33 cellular contexts compared by ENCODE assay signal in genomic region chr17:71878998-71879397, GRCh38.
DNase-seq lines count a peak whose midpoint lies in the region; ATAC-seq, FAIRE-seq and TF ChIP-seq lines count a peak whose summit lies in the region.
"Had no signal": no experiment of that assay in that cellular context is flagged by ENCODE, and none has a peak within 500 bp of the region (broad histone marks: within the 10 kb centered on the region; RNA-seq: fewer than 3 reads in every experiment).

No MANE protein-coding gene starts in this region.

- WGBS in HepG2 (ENCODE audit: low lambda C conversion rate), result 1% methylated on average over 4 of the region's 4 CpGs
- WGBS in right lobe of liver (ENCODE audit: insufficient coverage, low coverage, low lambda C conversion rate, missing lambda C conversion rate), result 80% methylated on average over 4 of the region's 4 CpGs
- WGBS in A549 (ENCODE audit: missing lambda C conversion rate), result 21% methylated on average over 4 of the region's 4 CpGs
- no CpG with 5 or more reads among the region's 4 CpGs for WGBS in IMR-90 (ENCODE audit: extremely low coverage in 2 of 2, insufficient read length in 1 of 2), 2 experiments
- WGBS in K562 (ENCODE audit: insufficient coverage, low coverage, missing lambda C conversion rate), result 0% methylated on average over 4 of the region's 4 CpGs

- TF ChIP-seq RAD21 in HepG2 (CRISPR knock-in tag; IDR thresholded peaks at IDR 0.05) (no peak), A549 (conservative IDR thresholded peaks at IDR 0.05 in 1 of 2, IDR thresholded peaks at IDR 0.05 in 1 of 2) (no peak), IMR-90 (IDR thresholded peaks at IDR 0.05; ENCODE audit: low read length) (no peak), K562 (CRISPR knock-in tag; conservative IDR thresholded peaks at IDR 0.05 in 1 of 2, IDR thresholded peaks at IDR 0.05 in 1 of 2) (no peak)

- H3K4me3 ChIP-seq in HepG2 (replicated peaks in 1 of 3; ENCODE audit: insufficient read depth in 1 of 3, low read depth in 2 of 3, low read length in 3 of 3) (no peak overlapping the region), right lobe of liver (no peak overlapping the region), A549 (no peak overlapping the region), IMR-90 (ENCODE audit: insufficient read depth, low read depth, low read length) (no peak overlapping the region), K562 (no peak overlapping the region)
- H3K4me3 ChIP-seq: BLaER1; BLaER1 treated with 17β-estradiol and CSF1 and Interleukin-3, amounts not matched to agents 10 nM and 100 nM had no signal

- H3K9me1 ChIP-seq in IMR-90 (ENCODE audit: insufficient read depth, low read length) (no peaks in the 10 kb centered on the region), K562 (ENCODE audit: control insufficient read depth, insufficient read depth, low read length) (no peaks in the 10 kb centered on the region)

- POLR2A ChIA-PET in HepG2 (lab: Yijun Ruan, JAX), result no interaction called here
- POLR2A ChIA-PET in A549 (lab: Yijun Ruan, JAX), result no interaction called here
- POLR2A ChIA-PET in IMR-90 (lab: Charles Lee; ENCODE audit: unreplicated experiment), result no interaction called here
- POLR2A ChIA-PET in K562 (lab: Yijun Ruan, JAX), result no interaction called here

- DNase-seq in HepG2 (ENCODE audit: low spot score) (no peak), right lobe of liver (no peak), A549 (ENCODE audit: low read depth in 1 of 2, low spot score in 1 of 2) (no peak), IMR-90 (no peak), K562 (ENCODE audit: extremely low read depth in 1 of 4, low spot score in 3 of 4) (no peak), SIG-M5 treated with dmso at 0.1 percent for 504 hours (lab: John Stamatoyannopoulos, UW; ENCODE audit: unreplicated experiment) (no peak), RPMI8226 (no peak), NCI-H128 (lab: John Stamatoyannopoulos, UW; ENCODE audit: unreplicated experiment) (no peak)
- DNase-seq: 8988T; ACHN; AML-193; BE2C; C1 segment of cervical spinal cord; Caco-2; Calu3; CD4-positive, alpha-beta memory T cell; CD4-positive, alpha-beta T cell; CD4-positive, CD25-positive, alpha-beta regulatory T cell; CD8-positive, alpha-beta memory T cell; CD8-positive, alpha-beta T cell; COR-L47; DMS 273 treated with DMSO at 0.1 percent for 48 hours; DMS153; DMS53; DMS79; DMS79 treated with DMSO at 0.1 percent for 48 hours; DND-41; EL had no signal

- H4K8ac ChIP-seq in IMR-90 (ENCODE audit: low read depth in 2 of 2, low read length in 2 of 2), result no peak overlapping the region

- no peak overlapping the region for H2BK120ac ChIP-seq in IMR-90 (ENCODE audit: low read depth, low read length)

- no peaks in the 10 kb centered on the region for H3K79me1 ChIP-seq in IMR-90 (ENCODE audit: low read depth in 1 of 2, low read length in 2 of 2)

- ATAC-seq in HepG2 (no peak), right lobe of liver (no peak), A549 (no peak), IMR-90 (ENCODE audit: low read depth) (no peak), K562 (no peak)
- ATAC-seq: CD8-positive, alpha-beta T cell had no signal

- no peak overlapping the region for H2AK5ac ChIP-seq in IMR-90 (ENCODE audit: low read depth, low read length)

- H3K27me3 ChIP-seq in HepG2 (ENCODE audit: control insufficient read depth in 1 of 2, insufficient read depth in 2 of 2, low read length in 2 of 2), result no peaks in the 10 kb centered on the region
- no peaks in the 10 kb centered on the region for H3K27me3 ChIP-seq in right lobe of liver
- H3K27me3 ChIP-seq in IMR-90 (ENCODE audit: control insufficient read depth, insufficient read depth, low read length), result no peaks in the 10 kb centered on the region
- H3K27me3 ChIP-seq in K562 (ENCODE audit: control insufficient read depth in 2 of 2, insufficient read depth in 2 of 2, low read length in 2 of 2), result no peaks in the 10 kb centered on the region
- H3K27me3 ChIP-seq: BE2C; BLaER1; BLaER1 treated with 17β-estradiol and CSF1 and Interleukin-3, amounts not matched to agents 10 nM and 100 nM had no signal

- TF ChIP-seq CTCF in HepG2 (CRISPR knock-in tag; IDR thresholded peaks at IDR 0.05) (no peak), right lobe of liver (IDR thresholded peaks at IDR 0.05) (no peak), A549 (IDR thresholded peaks at IDR 0.05) (no peak), IMR-90 (conservative IDR thresholded peaks at IDR 0.05; ENCODE audit: low read depth, low read length) (no peak), K562 (IDR thresholded peaks at IDR 0.05 in 2 of 3, conservative IDR thresholded peaks at IDR 0.05 in 1 of 3; ENCODE audit: insufficient read depth in 2 of 3, low read depth in 1 of 3, low read length in 3 of 3) (no peak)

- in situ Hi-C loops in HepG2 (cut with HindIII; ENCODE audit: extremely low pct_ligation_motif_present, low pct_unique_long_range_greater_than_20kb), result no loop called here
- in situ Hi-C loops in IMR-90 (cut with MboI; ENCODE audit: low sequenced_read_pairs), result no loop called here
- in situ Hi-C loops in K562 (cut with MboI), result no loop called here

- no peak overlapping the region for H3K18ac ChIP-seq in IMR-90 (ENCODE audit: low read depth, low read length)

- H2BK5ac ChIP-seq in IMR-90 (ENCODE audit: low read depth, low read length, poor library complexity, severe bottlenecking), result no peak overlapping the region

- no peak overlapping the region for H3K4ac ChIP-seq in IMR-90 (ENCODE audit: low read depth, low read length)

- no peaks in the 10 kb centered on the region for H3K9me3 ChIP-seq in HepG2 (ENCODE audit: low read length)
- H3K9me3 ChIP-seq in right lobe of liver, result no peaks in the 10 kb centered on the region
- no peaks in the 10 kb centered on the region for H3K9me3 ChIP-seq in A549
- no peaks in the 10 kb centered on the region for H3K9me3 ChIP-seq in IMR-90 (ENCODE audit: control insufficient read depth, insufficient read depth, low read length)
- no peaks in the 10 kb centered on the region for H3K9me3 ChIP-seq in K562 (replicated peaks; ENCODE audit: control insufficient read depth, insufficient read depth, low read depth, low read length)
- H3K9me3 ChIP-seq: BE2C; BLaER1; BLaER1 treated with 17β-estradiol and CSF1 and Interleukin-3, amounts not matched to agents 10 nM and 100 nM; Caco-2 had no signal

- H2AFZ ChIP-seq in HepG2 (ENCODE audit: low read length) (no peak overlapping the region), IMR-90 (replicated peaks; ENCODE audit: low read length, poor library complexity) (no peak overlapping the region), K562 (ENCODE audit: low read depth, low read length) (no peak overlapping the region)

- TF ChIP-seq POLR2A in HepG2 (IDR thresholded peaks at IDR 0.05; ENCODE audit: insufficient read depth in 1 of 2, low read depth in 2 of 2, low read length in 2 of 2), result no peak
- TF ChIP-seq POLR2A in right lobe of liver (IDR thresholded peaks at IDR 0.05), result no peak
- no peak for TF ChIP-seq POLR2A in A549 (IDR thresholded peaks at IDR 0.05; ENCODE audit: low read length)
- TF ChIP-seq POLR2A in IMR-90 (IDR thresholded peaks at IDR 0.05; ENCODE audit: low read depth, low read length), result no peak
- no peak for TF ChIP-seq POLR2A in K562 (conservative IDR thresholded peaks at IDR 0.05)

- BruUV-seq in HepG2 (replicated peaks; lab: Mats Ljungman, UMichigan) (no TSS peak), IMR-90 (replicated peaks; lab: Mats Ljungman, UMichigan) (no TSS peak), K562 (replicated peaks; lab: Mats Ljungman, UMichigan) (no TSS peak)

- H3K23ac ChIP-seq in IMR-90 (ENCODE audit: low read depth, low read length), result no peak overlapping the region

- dilution Hi-C loops in IMR-90 (cut with HindIII; ENCODE audit: low sequenced_read_pairs, unreplicated experiment), result no loop called here

- no peak overlapping the region for H2BK15ac ChIP-seq in IMR-90 (ENCODE audit: low read depth, low read length)

- H3K14ac ChIP-seq in IMR-90 (replicated peaks; ENCODE audit: low read depth, low read length), result no peak overlapping the region

- H4K91ac ChIP-seq in IMR-90 (ENCODE audit: insufficient read depth, low read depth, low read length), result no peak overlapping the region

- CTCF ChIA-PET in HepG2 (lab: Yijun Ruan, JAX; ENCODE audit: low intra/inter-chr PET ratio, low total read pairs), result no interaction called here
- CTCF ChIA-PET in A549 (lab: Yijun Ruan, JAX), result interaction anchor here (0.6 to 0.7 kb wide), 2 partner anchors 57 to 126 kb away, joined by 3 read pairs; no protein-coding TSS in a partner anchor
- CTCF ChIA-PET in IMR-90 (lab: Yijun Ruan, JAX), result interaction anchor here (0.7 kb wide), 1 partner anchor 656 kb away, joined by 3 read pairs; no protein-coding TSS in a partner anchor
- CTCF ChIA-PET in K562 (lab: Yijun Ruan, JAX; ENCODE audit: low intra/inter-chr PET ratio), result no interaction called here

- FAIRE-seq in HepG2 (lab: Jason Lieb, UNC) (no peak), A549 (lab: Jason Lieb, UNC) (no peak), K562 (lab: Jason Lieb, UNC) (no peak)
- FAIRE-seq: D721Med had no signal

- H2AK9ac ChIP-seq in IMR-90 (replicated peaks; ENCODE audit: low read depth, low read length, poor library complexity), result no peak overlapping the region

- no peak overlapping the region for H2BK20ac ChIP-seq in IMR-90 (ENCODE audit: low read depth, low read length)

- no peaks in the 10 kb centered on the region for H4K20me1 ChIP-seq in HepG2 (ENCODE audit: insufficient read depth, low read length)
- no peaks in the 10 kb centered on the region for H4K20me1 ChIP-seq in IMR-90 (ENCODE audit: insufficient read depth, low read length)
- no peaks in the 10 kb centered on the region for H4K20me1 ChIP-seq in K562 (replicated peaks; ENCODE audit: control insufficient read depth, insufficient read depth, low read length)
- H4K20me1 ChIP-seq: BLaER1; BLaER1 treated with 17β-estradiol and CSF1 and Interleukin-3, amounts not matched to agents 10 nM and 100 nM had no signal

- H3K27ac ChIP-seq in HepG2 (ENCODE audit: extremely low read length, insufficient read depth, low read length) (no peak overlapping the region), right lobe of liver (no peak overlapping the region), A549 (no peak overlapping the region), IMR-90 (ENCODE audit: insufficient read depth, low read length) (no peak overlapping the region), K562 (ENCODE audit: extremely low read depth, low read depth, low read length) (no peak overlapping the region)
- H3K27ac ChIP-seq: 22Rv1; BLaER1; BLaER1 treated with 17β-estradiol and CSF1 and Interleukin-3, amounts not matched to agents 10 nM and 100 nM; C4-2B had no signal

- no peak for TF ChIP-seq EP300 in HepG2 (IDR thresholded peaks at IDR 0.05; ENCODE audit: low read depth in 2 of 2, low read length in 2 of 2)
- TF ChIP-seq EP300 in HepG2 (CRISPR knock-in tag; IDR thresholded peaks at IDR 0.05; ENCODE audit: borderline replicate concordance), result no peak
- no peak for TF ChIP-seq EP300 in A549 (IDR thresholded peaks at IDR 0.05)
- no peak for TF ChIP-seq EP300 in K562 (IDR thresholded peaks at IDR 0.05; ENCODE audit: low read length)

- intact Hi-C loops in HepG2 (cut with micrococcal nuclease; ENCODE audit: unreplicated experiment) (no loop called here), right lobe of liver (cut with DNase I) (no loop called here), IMR-90 (cut with micrococcal nuclease) (no loop called here), K562 (cut with micrococcal nuclease) (no loop called here)

- H3K4me1 ChIP-seq in HepG2 (ENCODE audit: insufficient read depth, low read length) (no peaks in the 10 kb centered on the region), right lobe of liver (no peaks in the 10 kb centered on the region), A549 (no peaks in the 10 kb centered on the region), IMR-90 (ENCODE audit: control insufficient read depth, insufficient read depth, low read length) (no peaks in the 10 kb centered on the region), K562 (replicated peaks in 1 of 2; ENCODE audit: control insufficient read depth in 2 of 2, insufficient read depth in 2 of 2, low read length in 2 of 2) (no peaks in the 10 kb centered on the region)
- H3K4me1 ChIP-seq: BE2C, BLaER1, Caco-2 had no signal

- H3K4me2 ChIP-seq in HepG2 (ENCODE audit: low read depth, low read length), result no peak overlapping the region
- H3K4me2 ChIP-seq in A549, result no peak overlapping the region
- no peak overlapping the region for H3K4me2 ChIP-seq in IMR-90 (ENCODE audit: low read depth, low read length)
- no peak overlapping the region for H3K4me2 ChIP-seq in K562 (ENCODE audit: insufficient read depth, low read length)
- H3K4me2 ChIP-seq: BLaER1; BLaER1 treated with 17β-estradiol and CSF1 and Interleukin-3, amounts not matched to agents 10 nM and 100 nM had no signal

- no peak overlapping the region for H3K56ac ChIP-seq in IMR-90 (ENCODE audit: extremely low read depth, insufficient read depth, low read length)

- H3K79me2 ChIP-seq in HepG2 (ENCODE audit: insufficient read depth, low read length) (no peaks in the 10 kb centered on the region), K562 (ENCODE audit: control insufficient read depth, insufficient read depth, low read length) (no peaks in the 10 kb centered on the region)

- no peaks in the 10 kb centered on the region for H3K36me3 ChIP-seq in HepG2 (replicated peaks in 1 of 2; ENCODE audit: control insufficient read depth in 1 of 2, insufficient read depth in 2 of 2, low read length in 2 of 2)
- H3K36me3 ChIP-seq in right lobe of liver, result no peaks in the 10 kb centered on the region
- no peaks in the 10 kb centered on the region for H3K36me3 ChIP-seq in IMR-90 (ENCODE audit: control insufficient read depth, insufficient read depth, low read length)
- H3K36me3 ChIP-seq in K562 (ENCODE audit: control insufficient read depth, insufficient read depth, low read length), result no peaks in the 10 kb centered on the region
- H3K36me3 ChIP-seq: BE2C; BLaER1; BLaER1 treated with 17β-estradiol and CSF1 and Interleukin-3, amounts not matched to agents 10 nM and 100 nM had no signal

- no peak overlapping the region for H4K5ac ChIP-seq in IMR-90 (ENCODE audit: low read depth, low read length)

- H3K9ac ChIP-seq in HepG2 (ENCODE audit: insufficient read depth, low read depth, low read length), result no peak overlapping the region
- H3K9ac ChIP-seq in IMR-90 (ENCODE audit: low read depth, low read length), result no peak overlapping the region
- no peak overlapping the region for H3K9ac ChIP-seq in K562 (ENCODE audit: insufficient read depth in 1 of 2, low read depth in 2 of 2, low read length in 2 of 2)
- H3K9ac ChIP-seq: BLaER1; BLaER1 treated with 17β-estradiol and CSF1 and Interleukin-3, amounts not matched to agents 10 nM and 100 nM had no signal

Comparison
In these comparisons a context has a peak if more than half of its experiments do, and no peak if none do; other contexts are left out.
1. CTCF ChIA-PET loops: an anchor here in A549 (0.6 to 0.7 kb wide) and IMR-90 (0.7 kb wide); none called in HepG2 and K562.
2. Of the 241 proteins assayed by ChIP-seq in both HepG2 and K562: peak only in HepG2: MAFK; only in K562: MAFG; in both: MAFF; in neither: 238.